In the genomic region with DNA sequence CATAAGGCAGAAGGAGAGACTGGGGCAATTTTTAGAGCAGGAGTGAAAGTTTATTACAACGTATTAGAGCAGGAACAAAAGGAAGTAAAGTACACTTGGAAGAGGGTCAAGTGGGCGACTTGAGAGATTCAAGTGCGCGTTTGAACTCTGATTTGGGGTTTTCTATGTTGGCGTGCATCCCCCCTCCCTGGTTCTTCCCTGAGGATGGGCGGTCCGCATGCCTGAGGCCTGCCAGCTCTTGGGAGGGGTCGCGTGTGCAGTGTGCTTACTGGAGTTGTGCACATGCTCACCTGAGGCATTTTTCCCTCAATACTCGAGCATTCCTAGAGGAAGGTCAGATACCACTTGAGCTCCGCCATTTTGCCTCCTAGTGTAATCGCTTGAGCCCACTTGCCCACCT, we compare ENCODE assay signal across 1 cellular context.
TF ChIP-seq lines count a peak whose summit lies in the region.

No MANE protein-coding gene starts in this region.

TF ChIP-seq in K562, 482 proteins besides CTCF, POLR2A, EP300 and RAD21:
- TF ChIP-seq, protein P1, sequence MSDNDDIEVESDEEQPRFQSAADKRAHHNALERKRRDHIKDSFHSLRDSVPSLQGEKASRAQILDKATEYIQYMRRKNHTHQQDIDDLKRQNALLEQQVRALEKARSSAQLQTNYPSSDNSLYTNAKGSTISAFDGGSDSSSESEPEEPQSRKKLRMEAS (CRISPR knock-in tag; IDR thresholded peaks at IDR 0.05), result peak; percentile 36; the same call in 1 of the 2 replicates
- no peak for TF ChIP-seq HDAC8 (tag; IDR thresholded peaks at IDR 0.05)
